In the genomic region with DNA sequence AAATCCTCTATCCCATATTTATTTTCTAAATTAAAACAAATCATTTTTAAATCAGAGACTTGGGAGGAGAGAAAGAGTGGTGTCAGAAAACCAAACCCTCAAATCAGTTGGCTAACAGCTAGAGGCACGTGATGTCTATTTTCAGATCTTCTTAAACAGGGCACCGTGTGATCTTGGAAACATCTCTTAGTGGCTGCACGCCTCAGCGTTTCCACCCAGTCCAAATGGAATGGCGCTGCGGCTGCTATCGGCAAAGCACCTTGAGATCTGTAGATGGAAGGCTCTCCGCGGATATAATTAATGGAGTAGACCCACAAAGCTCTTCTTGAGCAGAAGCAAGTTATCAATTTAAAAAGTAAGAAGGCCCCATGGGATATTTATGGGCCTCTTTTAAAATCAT, we compare ENCODE assay signal across 19 cellular contexts. TPM values are rescaled to one million over a fixed set of nuclear protein-coding genes. Genes with fewer than 3 reads are reported as not detected.
DNase-seq lines count a peak whose midpoint lies in the region; ATAC-seq, FAIRE-seq and TF ChIP-seq lines count a peak whose summit lies in the region.
"Had no signal": no experiment of that assay in that cellular context is flagged by ENCODE, and none has a peak within 500 bp of the region (broad histone marks: within the 10 kb centered on the region; RNA-seq: fewer than 3 reads in every experiment).

No MANE protein-coding gene starts in this region.

- no peaks in the 10 kb centered on the region for H3K9me3 ChIP-seq in A549
- no peaks in the 10 kb centered on the region for H3K9me3 ChIP-seq in IMR-90 (ENCODE audit: control insufficient read depth, insufficient read depth, low read length)
- no peaks in the 10 kb centered on the region for H3K9me3 ChIP-seq in gastroesophageal sphincter
- H3K9me3 ChIP-seq: HAP-1 had no signal

- TF ChIP-seq RAD21 in A549 (conservative IDR thresholded peaks at IDR 0.05 in 1 of 2, IDR thresholded peaks at IDR 0.05 in 1 of 2): no peak
- no peak for TF ChIP-seq RAD21 in IMR-90 (IDR thresholded peaks at IDR 0.05; ENCODE audit: low read length)

- peak overlapping the region; percentile 57; the same call in 1 of the 2 replicates for H2AK5ac ChIP-seq in IMR-90 (ENCODE audit: low read depth, low read length)

- H3K18ac ChIP-seq in IMR-90 (ENCODE audit: low read depth, low read length): peak overlapping the region; percentile 77

- 0 out of 2 replicates have a peak overlapping the region, but pooled peaks have one; percentile 50 for H4K5ac ChIP-seq in IMR-90 (ENCODE audit: low read depth, low read length)

- H3K36me3 ChIP-seq in IMR-90 (ENCODE audit: control insufficient read depth, insufficient read depth, low read length): peaks cover 36% of the 10 kb centered on the region
- H3K36me3 ChIP-seq in gastroesophageal sphincter: peaks cover 0 to 66% of the 10 kb centered on the region in 2 donors
- H3K36me3 ChIP-seq in rectal smooth muscle tissue (ENCODE audit: control insufficient read depth, insufficient read depth, low read length): peaks cover 13% of the 10 kb centered on the region
- H3K36me3 ChIP-seq: HAP-1 had no signal

- peak overlapping the region; percentile 76 for H2BK120ac ChIP-seq in IMR-90 (ENCODE audit: low read depth, low read length)

- peak overlapping the region; percentile 88 for H2BK5ac ChIP-seq in IMR-90 (ENCODE audit: low read depth, low read length, poor library complexity, severe bottlenecking)

- H3K27ac ChIP-seq in A549 (peak overlapping the region; percentile 90 to 91), IMR-90 (ENCODE audit: insufficient read depth, low read length) (peak overlapping the region; percentile 89; the same call in 1 of the 2 replicates), gastroesophageal sphincter (peak overlapping the region; percentile 66 to 96 (median 92)), rectal smooth muscle tissue (ENCODE audit: low read depth, low read length) (peak overlapping the region; percentile 93)
- H3K27ac ChIP-seq: C4-2B, PC-9 had no signal

- H3K4ac ChIP-seq in IMR-90 (ENCODE audit: low read depth, low read length): peak overlapping the region; percentile 89

- H3K79me1 ChIP-seq in IMR-90 (ENCODE audit: low read depth in 1 of 2, low read length in 2 of 2): peaks cover under 1 to 20% of the 10 kb centered on the region in 2 experiments; a peak in 3 of 4 replicates

- H3K9ac ChIP-seq in IMR-90 (ENCODE audit: low read depth, low read length) (no peak overlapping the region), rectal smooth muscle tissue (ENCODE audit: low read length) (no peak overlapping the region)

- dilution Hi-C loops in IMR-90 (cut with HindIII; ENCODE audit: low sequenced_read_pairs, unreplicated experiment): no loop called here

- H2BK15ac ChIP-seq in IMR-90 (ENCODE audit: low read depth, low read length): peak overlapping the region; percentile 56; the same call in 1 of the 3 replicates

- H3K4me1 ChIP-seq in A549 (peaks cover 81% of the 10 kb centered on the region), IMR-90 (ENCODE audit: control insufficient read depth, insufficient read depth, low read length) (peaks cover 37% of the 10 kb centered on the region), gastroesophageal sphincter (peaks cover 23 to 100% (median 65%) of the 10 kb centered on the region in 3 donors), rectal smooth muscle tissue (ENCODE audit: control insufficient read depth, insufficient read depth, low read length) (peaks cover 64% of the 10 kb centered on the region)

- H4K8ac ChIP-seq in IMR-90 (ENCODE audit: low read depth in 2 of 2, low read length in 2 of 2): peak overlapping the region; percentile 16 to 20; a peak in 2 of 4 replicates

- H2AFZ ChIP-seq in IMR-90 (replicated peaks; ENCODE audit: low read length, poor library complexity): no peak overlapping the region
- H2AFZ ChIP-seq: PC-9 had no signal

- H4K20me1 ChIP-seq in IMR-90 (ENCODE audit: insufficient read depth, low read length): peaks cover 3% of the 10 kb centered on the region; the same call in 1 of the 2 replicates

- intact Hi-C loops in IMR-90 (cut with micrococcal nuclease): no loop called here

- FAIRE-seq in A549 (lab: Jason Lieb, UNC): no peak
- FAIRE-seq: K562 had no signal

- TF ChIP-seq POLR2A in A549 (IDR thresholded peaks at IDR 0.05; ENCODE audit: low read length) (no peak), IMR-90 (IDR thresholded peaks at IDR 0.05; ENCODE audit: low read depth, low read length) (no peak), gastroesophageal sphincter (IDR thresholded peaks at IDR 0.05) (no peak)

- H3K56ac ChIP-seq in IMR-90 (ENCODE audit: extremely low read depth, insufficient read depth, low read length): peak overlapping the region; percentile 28; the same call in 1 of the 2 replicates

- no peak overlapping the region for H2AK9ac ChIP-seq in IMR-90 (replicated peaks; ENCODE audit: low read depth, low read length, poor library complexity)

- in situ Hi-C loops in IMR-90 (cut with MboI; ENCODE audit: low sequenced_read_pairs): loop anchor here (5.0 kb wide), 1 partner anchor 45 kb away; no protein-coding TSS in a partner anchor

- CTCF ChIA-PET in A549 (lab: Yijun Ruan, JAX) (interaction anchor here (0.5 to 2.9 kb wide), 7 partner anchors 12 to 216 kb away, joined by 3 to 18 read pairs (median 3); no protein-coding TSS in a partner anchor), IMR-90 (lab: Yijun Ruan, JAX) (interaction anchor here (1.3 to 1.9 kb wide), 2 partner anchors 10 to 23 kb away, joined by 4 to 5 read pairs; no protein-coding TSS in a partner anchor)

- peak overlapping the region; percentile 80 for H4K91ac ChIP-seq in IMR-90 (ENCODE audit: insufficient read depth, low read depth, low read length)

- peak overlapping the region; percentile 90 for H2BK20ac ChIP-seq in IMR-90 (ENCODE audit: low read depth, low read length)

- TF ChIP-seq EP300 in A549 (IDR thresholded peaks at IDR 0.05) (no peak), gastroesophageal sphincter (IDR thresholded peaks at IDR 0.05) (no peak)

- POLR2A ChIA-PET in A549 (lab: Yijun Ruan, JAX) (interaction anchor here (1.3 to 1.4 kb wide), 2 partner anchors 16 to 50 kb away, joined by 6 to 7 read pairs; a partner anchor contains a TSS), IMR-90 (lab: Charles Lee; ENCODE audit: unreplicated experiment) (no interaction called here)

- TF ChIP-seq CTCF in A549 (IDR thresholded peaks at IDR 0.05) (no peak), IMR-90 (conservative IDR thresholded peaks at IDR 0.05; ENCODE audit: low read depth, low read length) (no peak), gastroesophageal sphincter (IDR thresholded peaks at IDR 0.05) (no peak)

- no peak overlapping the region for H3K23ac ChIP-seq in IMR-90 (ENCODE audit: low read depth, low read length)

- ATAC-seq in A549: no peak
- no peak for ATAC-seq in IMR-90 (ENCODE audit: low read depth)
- no peak for ATAC-seq in gastroesophageal sphincter
- no peak for ATAC-seq in GM21576 (IDR thresholded peaks at IDR 0.05; ENCODE audit: unreplicated experiment)
- no peak for ATAC-seq in HG03469 (IDR thresholded peaks at IDR 0.05; ENCODE audit: unreplicated experiment)
- ATAC-seq: K562 had no signal

- H3K27me3 ChIP-seq in IMR-90 (ENCODE audit: control insufficient read depth, insufficient read depth, low read length): no peaks in the 10 kb centered on the region
- H3K27me3 ChIP-seq in gastroesophageal sphincter: no peaks in the 10 kb centered on the region
- H3K27me3 ChIP-seq in rectal smooth muscle tissue (ENCODE audit: control insufficient read depth, insufficient read depth, low read length): no peaks in the 10 kb centered on the region

- H3K9me1 ChIP-seq in IMR-90 (ENCODE audit: insufficient read depth, low read length): peaks cover 33% of the 10 kb centered on the region

- no TSS peak for BruUV-seq in IMR-90 (replicated peaks; lab: Mats Ljungman, UMichigan)

- 94% methylated on average over 9 of the region's 9 CpGs for WGBS in A549 (ENCODE audit: missing lambda C conversion rate)
- WGBS in IMR-90 (ENCODE audit: extremely low coverage in 2 of 2, insufficient read length in 1 of 2), 2 experiments: 94% methylated on average over 3 of the region's 9 CpGs; no CpG with 5 or more reads in 1 of the 2 experiments
- WGBS in gastroesophageal sphincter (ENCODE audit: low coverage in 1 of 2), 2 donors: 53 to 59% methylated on average over 9 of the region's 9 CpGs

- H3K4me2 ChIP-seq in A549 (peak overlapping the region; percentile 71), IMR-90 (ENCODE audit: low read depth, low read length) (no peak overlapping the region)
- H3K4me2 ChIP-seq: PC-9 had no signal

- H3K4me3 ChIP-seq in A549 (no peak overlapping the region), IMR-90 (ENCODE audit: insufficient read depth, low read depth, low read length) (no peak overlapping the region), gastroesophageal sphincter (no peak overlapping the region), rectal smooth muscle tissue (ENCODE audit: low read length) (no peak overlapping the region)
- H3K4me3 ChIP-seq: HAP-1, K562, PC-9 had no signal

- DNase-seq in A549 (ENCODE audit: low read depth in 1 of 2, low spot score in 1 of 2): no peak
- no peak for DNase-seq in IMR-90
- no peak for DNase-seq in NCI-H2081 treated with DMSO at 0.1 percent for 48 hours (lab: John Stamatoyannopoulos, UW)
- DNase-seq in NCI-H510A treated with DMSO at 0.1 percent for 48 hours (lab: John Stamatoyannopoulos, UW): no peak
- DNase-seq: 8988T, COR-L47, DMS153, NCI-H1417, NCI-H187 treated with DMSO at 0.1 percent for 48 hours, NCI-H446, NCI-H748 treated with DMSO at 0.1 percent for 48 hours, PC-9 had no signal

- H3K14ac ChIP-seq in IMR-90 (replicated peaks; ENCODE audit: low read depth, low read length): peak overlapping the region; percentile 66; the same call in 1 of the 2 replicates

TF ChIP-seq in A549, 52 proteins besides CTCF, POLR2A, EP300 and RAD21 (continues in another document):
- no peak for TF ChIP-seq HOXB13 (CRISPR knock-in tag; IDR thresholded peaks at IDR 0.05; ENCODE audit: low read depth)

TF ChIP-seq in IMR-90, 13 proteins besides CTCF, POLR2A, EP300 and RAD21:
- TF ChIP-seq BHLHE40 (IDR thresholded peaks at IDR 0.05; ENCODE audit: low read depth, low read length) (no peak), RFX5 (IDR thresholded peaks at IDR 0.05; ENCODE audit: low read depth, low read length) (no peak)

RNA-seq across cellular contexts. Expression of a gene that starts 50.0 kb away (rescaled TPM):
- polyA plus RNA-seq in A549 (2011; rRNA removed) (144 and 154 TPM in 2 replicates), A549 (2017; fragmentation: RNase III; extraction: RNeasy Plus Mini Kit Qiagen cat#74134 plus additional on column Dnase treatment) (125 to 187 TPM (median 159 TPM) in 3 replicates), IMR-90 (2012; rRNA removed) (45.2 and 51.3 TPM in 2 replicates)
- 37.9 and 48.1 TPM in 2 replicates for polyA plus RNA-seq in A549 (2012; cell fraction: cytosol; rRNA removed)
- polyA plus RNA-seq in A549 (2012; cell fraction: nucleus; rRNA removed): 111 and 112 TPM in 2 replicates
- 199 and 240 TPM in 2 replicates for polyA minus RNA-seq in A549 (2011; rRNA and poly(A)+ RNA removed)
- total RNA-seq in IMR-90 (2012; rRNA removed) (43.3 and 46.4 TPM in 2 replicates), gastroesophageal sphincter (100 to 1,000 TPM; 278 to 466 (median 371) TPM)
- 40.6 and 48.8 TPM in 2 replicates for polyA plus RNA-seq in IMR-90 (2012; cell fraction: cytosol; rRNA removed)
- polyA plus RNA-seq in IMR-90 (2012; cell fraction: nucleus; rRNA removed; ENCODE audit: low replicate concordance): 27.6 and 54.4 TPM in 2 replicates
